1 cellular context compared by ENCODE assay signal in the genomic region with DNA sequence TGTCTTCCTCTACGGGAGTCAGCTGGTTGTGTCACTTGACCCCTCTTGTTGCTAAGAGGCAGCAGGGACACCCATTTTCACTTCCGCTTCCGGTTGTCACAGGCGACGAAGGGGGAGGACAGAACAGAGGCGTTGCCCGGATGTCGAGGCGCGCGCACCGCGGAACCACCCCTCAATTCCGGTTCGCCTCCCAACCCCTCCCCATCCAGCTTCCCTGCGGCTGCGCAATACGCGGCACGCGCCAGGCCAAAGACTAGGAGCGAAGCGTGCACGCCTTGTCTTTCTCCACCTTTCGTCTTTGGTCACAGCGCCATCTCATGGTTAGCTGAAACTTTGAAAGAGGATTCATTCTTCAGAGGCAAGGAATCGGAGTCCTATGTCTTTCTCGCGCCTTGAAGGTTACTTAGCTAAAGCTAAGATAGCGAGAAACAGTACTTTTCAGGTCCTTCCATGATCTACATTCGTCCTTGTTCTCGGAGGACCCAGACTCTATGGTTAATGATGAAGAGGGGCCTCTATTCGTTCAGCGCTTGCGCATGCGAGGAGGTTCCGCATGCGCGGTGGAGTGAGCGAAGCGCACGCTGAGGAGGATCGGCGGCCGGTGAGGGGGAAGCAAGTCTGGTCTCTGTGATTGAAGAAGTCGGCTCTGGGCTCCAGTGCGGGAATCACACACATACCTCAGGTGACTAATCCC.
TF ChIP-seq lines count a peak whose summit lies in the region.

A gene (minus strand): TSS at position 30 of the 694 bp plus-strand sequence. CDS start 106 bp downstream, outside the sequence.
A gene (plus strand): TSS at position 554 of the 694 bp plus-strand sequence. CDS start 4,440 bp downstream, outside the sequence.

TF ChIP-seq in HepG2, 621 proteins besides CTCF, POLR2A, EP300 and RAD21 (continues in another document):
- TF ChIP-seq, protein P1, sequence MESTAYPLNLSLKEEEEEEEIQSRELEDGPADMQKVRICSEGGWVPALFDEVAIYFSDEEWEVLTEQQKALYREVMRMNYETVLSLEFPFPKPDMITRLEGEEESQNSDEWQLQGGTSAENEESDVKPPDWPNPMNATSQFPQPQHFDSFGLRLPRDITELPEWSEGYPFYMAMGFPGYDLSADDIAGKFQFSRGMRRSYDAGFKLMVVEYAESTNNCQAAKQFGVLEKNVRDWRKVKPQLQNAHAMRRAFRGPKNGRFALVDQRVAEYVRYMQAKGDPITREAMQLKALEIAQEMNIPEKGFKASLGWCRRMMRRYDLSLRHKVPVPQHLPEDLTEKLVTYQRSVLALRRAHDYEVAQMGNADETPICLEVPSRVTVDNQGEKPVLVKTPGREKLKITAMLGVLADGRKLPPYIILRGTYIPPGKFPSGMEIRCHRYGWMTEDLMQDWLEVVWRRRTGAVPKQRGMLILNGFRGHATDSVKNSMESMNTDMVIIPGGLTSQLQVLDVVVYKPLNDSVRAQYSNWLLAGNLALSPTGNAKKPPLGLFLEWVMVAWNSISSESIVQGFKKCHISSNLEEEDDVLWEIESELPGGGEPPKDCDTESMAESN (CRISPR knock-in tag; conservative IDR thresholded peaks at IDR 0.05), result peak; percentile 13; the same call in 1 of the 2 replicates
- TF ChIP-seq CHCHD3 (CRISPR knock-in tag; IDR thresholded peaks at IDR 0.05), result no peak
- no peak for TF ChIP-seq AKAP8 (CRISPR knock-in tag; IDR thresholded peaks at IDR 0.05)
- TF ChIP-seq RXRA (CRISPR knock-in tag; IDR thresholded peaks at IDR 0.05), result peak; percentile 56
- TF ChIP-seq HOXA7 (CRISPR knock-in tag; IDR thresholded peaks at IDR 0.05), result no peak
- TF ChIP-seq, protein P2, sequence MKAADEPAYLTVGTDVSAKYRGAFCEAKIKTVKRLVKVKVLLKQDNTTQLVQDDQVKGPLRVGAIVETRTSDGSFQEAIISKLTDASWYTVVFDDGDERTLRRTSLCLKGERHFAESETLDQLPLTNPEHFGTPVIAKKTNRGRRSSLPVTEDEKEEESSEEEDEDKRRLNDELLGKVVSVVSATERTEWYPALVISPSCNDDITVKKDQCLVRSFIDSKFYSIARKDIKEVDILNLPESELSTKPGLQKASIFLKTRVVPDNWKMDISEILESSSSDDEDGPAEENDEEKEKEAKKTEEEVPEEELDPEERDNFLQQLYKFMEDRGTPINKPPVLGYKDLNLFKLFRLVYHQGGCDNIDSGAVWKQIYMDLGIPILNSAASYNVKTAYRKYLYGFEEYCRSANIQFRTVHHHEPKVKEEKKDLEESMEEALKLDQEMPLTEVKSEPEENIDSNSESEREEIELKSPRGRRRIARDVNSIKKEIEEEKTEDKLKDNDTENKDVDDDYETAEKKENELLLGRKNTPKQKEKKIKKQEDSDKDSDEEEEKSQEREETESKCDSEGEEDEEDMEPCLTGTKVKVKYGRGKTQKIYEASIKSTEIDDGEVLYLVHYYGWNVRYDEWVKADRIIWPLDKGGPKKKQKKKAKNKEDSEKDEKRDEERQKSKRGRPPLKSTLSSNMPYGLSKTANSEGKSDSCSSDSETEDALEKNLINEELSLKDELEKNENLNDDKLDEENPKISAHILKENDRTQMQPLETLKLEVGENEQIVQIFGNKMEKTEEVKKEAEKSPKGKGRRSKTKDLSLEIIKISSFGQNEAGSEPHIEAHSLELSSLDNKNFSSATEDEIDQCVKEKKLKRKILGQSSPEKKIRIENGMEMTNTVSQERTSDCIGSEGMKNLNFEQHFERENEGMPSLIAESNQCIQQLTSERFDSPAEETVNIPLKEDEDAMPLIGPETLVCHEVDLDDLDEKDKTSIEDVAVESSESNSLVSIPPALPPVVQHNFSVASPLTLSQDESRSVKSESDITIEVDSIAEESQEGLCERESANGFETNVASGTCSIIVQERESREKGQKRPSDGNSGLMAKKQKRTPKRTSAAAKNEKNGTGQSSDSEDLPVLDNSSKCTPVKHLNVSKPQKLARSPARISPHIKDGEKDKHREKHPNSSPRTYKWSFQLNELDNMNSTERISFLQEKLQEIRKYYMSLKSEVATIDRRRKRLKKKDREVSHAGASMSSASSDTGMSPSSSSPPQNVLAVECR (CRISPR knock-in tag; IDR thresholded peaks at IDR 0.05; ENCODE audit: borderline replicate concordance), result peak; percentile 98
- TF ChIP-seq, protein P3, sequence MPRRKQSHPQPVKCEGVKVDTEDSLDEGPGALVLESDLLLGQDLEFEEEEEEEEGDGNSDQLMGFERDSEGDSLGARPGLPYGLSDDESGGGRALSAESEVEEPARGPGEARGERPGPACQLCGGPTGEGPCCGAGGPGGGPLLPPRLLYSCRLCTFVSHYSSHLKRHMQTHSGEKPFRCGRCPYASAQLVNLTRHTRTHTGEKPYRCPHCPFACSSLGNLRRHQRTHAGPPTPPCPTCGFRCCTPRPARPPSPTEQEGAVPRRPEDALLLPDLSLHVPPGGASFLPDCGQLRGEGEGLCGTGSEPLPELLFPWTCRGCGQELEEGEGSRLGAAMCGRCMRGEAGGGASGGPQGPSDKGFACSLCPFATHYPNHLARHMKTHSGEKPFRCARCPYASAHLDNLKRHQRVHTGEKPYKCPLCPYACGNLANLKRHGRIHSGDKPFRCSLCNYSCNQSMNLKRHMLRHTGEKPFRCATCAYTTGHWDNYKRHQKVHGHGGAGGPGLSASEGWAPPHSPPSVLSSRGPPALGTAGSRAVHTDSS (CRISPR knock-in tag; conservative IDR thresholded peaks at IDR 0.05), result no peak
- TF ChIP-seq, protein P4, sequence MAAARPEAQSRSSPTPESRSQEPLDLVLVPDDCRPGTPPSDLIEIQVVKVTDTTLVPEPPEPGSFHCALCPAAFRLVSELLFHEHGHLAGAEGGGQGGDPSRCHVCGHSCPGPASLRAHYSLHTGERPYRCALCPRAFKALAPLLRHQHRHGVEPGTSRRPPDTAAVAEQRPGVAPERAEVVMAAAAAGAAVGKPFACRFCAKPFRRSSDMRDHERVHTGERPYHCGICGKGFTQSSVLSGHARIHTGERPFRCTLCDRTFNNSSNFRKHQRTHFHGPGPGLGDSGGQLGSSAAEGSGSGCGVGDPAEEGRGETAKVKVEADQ (CRISPR knock-in tag; IDR thresholded peaks at IDR 0.05; ENCODE audit: borderline replicate concordance), result 0 out of 2 replicates have a peak, but pooled peaks have one; percentile 18
- TF ChIP-seq, protein P5, sequence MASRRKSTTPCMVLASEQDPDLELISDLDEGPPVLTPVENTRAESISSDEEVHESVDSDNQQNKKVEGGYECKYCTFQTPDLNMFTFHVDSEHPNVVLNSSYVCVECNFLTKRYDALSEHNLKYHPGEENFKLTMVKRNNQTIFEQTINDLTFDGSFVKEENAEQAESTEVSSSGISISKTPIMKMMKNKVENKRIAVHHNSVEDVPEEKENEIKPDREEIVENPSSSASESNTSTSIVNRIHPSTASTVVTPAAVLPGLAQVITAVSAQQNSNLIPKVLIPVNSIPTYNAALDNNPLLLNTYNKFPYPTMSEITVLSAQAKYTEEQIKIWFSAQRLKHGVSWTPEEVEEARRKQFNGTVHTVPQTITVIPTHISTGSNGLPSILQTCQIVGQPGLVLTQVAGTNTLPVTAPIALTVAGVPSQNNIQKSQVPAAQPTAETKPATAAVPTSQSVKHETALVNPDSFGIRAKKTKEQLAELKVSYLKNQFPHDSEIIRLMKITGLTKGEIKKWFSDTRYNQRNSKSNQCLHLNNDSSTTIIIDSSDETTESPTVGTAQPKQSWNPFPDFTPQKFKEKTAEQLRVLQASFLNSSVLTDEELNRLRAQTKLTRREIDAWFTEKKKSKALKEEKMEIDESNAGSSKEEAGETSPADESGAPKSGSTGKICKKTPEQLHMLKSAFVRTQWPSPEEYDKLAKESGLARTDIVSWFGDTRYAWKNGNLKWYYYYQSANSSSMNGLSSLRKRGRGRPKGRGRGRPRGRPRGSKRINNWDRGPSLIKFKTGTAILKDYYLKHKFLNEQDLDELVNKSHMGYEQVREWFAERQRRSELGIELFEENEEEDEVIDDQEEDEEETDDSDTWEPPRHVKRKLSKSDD (CRISPR knock-in tag; IDR thresholded peaks at IDR 0.05; ENCODE audit: low read depth), result no peak
- TF ChIP-seq HOXA3 (CRISPR knock-in tag; IDR thresholded peaks at IDR 0.05), result peak; percentile 78
- TF ChIP-seq NAIF1 (CRISPR knock-in tag; IDR thresholded peaks at IDR 0.05; ENCODE audit: borderline replicate concordance), result peak; percentile 57; the same call in 1 of the 2 replicates
- TF ChIP-seq, protein P6, sequence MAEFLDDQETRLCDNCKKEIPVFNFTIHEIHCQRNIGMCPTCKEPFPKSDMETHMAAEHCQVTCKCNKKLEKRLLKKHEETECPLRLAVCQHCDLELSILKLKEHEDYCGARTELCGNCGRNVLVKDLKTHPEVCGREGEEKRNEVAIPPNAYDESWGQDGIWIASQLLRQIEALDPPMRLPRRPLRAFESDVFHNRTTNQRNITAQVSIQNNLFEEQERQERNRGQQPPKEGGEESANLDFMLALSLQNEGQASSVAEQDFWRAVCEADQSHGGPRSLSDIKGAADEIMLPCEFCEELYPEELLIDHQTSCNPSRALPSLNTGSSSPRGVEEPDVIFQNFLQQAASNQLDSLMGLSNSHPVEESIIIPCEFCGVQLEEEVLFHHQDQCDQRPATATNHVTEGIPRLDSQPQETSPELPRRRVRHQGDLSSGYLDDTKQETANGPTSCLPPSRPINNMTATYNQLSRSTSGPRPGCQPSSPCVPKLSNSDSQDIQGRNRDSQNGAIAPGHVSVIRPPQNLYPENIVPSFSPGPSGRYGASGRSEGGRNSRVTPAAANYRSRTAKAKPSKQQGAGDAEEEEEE (CRISPR knock-in tag; IDR thresholded peaks at IDR 0.05; ENCODE audit: borderline replicate concordance), result peak; percentile 72; the same call in 1 of the 2 replicates
- TF ChIP-seq ZBTB3 (CRISPR knock-in tag; IDR thresholded peaks at IDR 0.05; ENCODE audit: borderline replicate concordance, low read depth), result 0 out of 2 replicates have a peak, but pooled peaks have one; percentile 21
- no peak for TF ChIP-seq RELA (CRISPR knock-in tag; IDR thresholded peaks at IDR 0.05)
- peak; percentile 85 for TF ChIP-seq TARDBP (CRISPR knock-in tag; IDR thresholded peaks at IDR 0.05)
- TF ChIP-seq, protein P7, sequence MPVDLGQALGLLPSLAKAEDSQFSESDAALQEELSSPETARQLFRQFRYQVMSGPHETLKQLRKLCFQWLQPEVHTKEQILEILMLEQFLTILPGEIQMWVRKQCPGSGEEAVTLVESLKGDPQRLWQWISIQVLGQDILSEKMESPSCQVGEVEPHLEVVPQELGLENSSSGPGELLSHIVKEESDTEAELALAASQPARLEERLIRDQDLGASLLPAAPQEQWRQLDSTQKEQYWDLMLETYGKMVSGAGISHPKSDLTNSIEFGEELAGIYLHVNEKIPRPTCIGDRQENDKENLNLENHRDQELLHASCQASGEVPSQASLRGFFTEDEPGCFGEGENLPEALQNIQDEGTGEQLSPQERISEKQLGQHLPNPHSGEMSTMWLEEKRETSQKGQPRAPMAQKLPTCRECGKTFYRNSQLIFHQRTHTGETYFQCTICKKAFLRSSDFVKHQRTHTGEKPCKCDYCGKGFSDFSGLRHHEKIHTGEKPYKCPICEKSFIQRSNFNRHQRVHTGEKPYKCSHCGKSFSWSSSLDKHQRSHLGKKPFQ (CRISPR knock-in tag; IDR thresholded peaks at IDR 0.05; ENCODE audit: insufficient replicate concordance), result peak; percentile 33
- peak; percentile 99 for TF ChIP-seq SAP130 (CRISPR knock-in tag; IDR thresholded peaks at IDR 0.05; ENCODE audit: low read depth)
- peak; percentile 90 for TF ChIP-seq MEIS2 (CRISPR knock-in tag; IDR thresholded peaks at IDR 0.05)
- peak; percentile 58; the same call in 1 of the 2 replicates for TF ChIP-seq MEF2D (CRISPR knock-in tag; IDR thresholded peaks at IDR 0.05)
- no peak for TF ChIP-seq ZSCAN30 (CRISPR knock-in tag; IDR thresholded peaks at IDR 0.05)
- no peak for TF ChIP-seq CCAR2 (optimal IDR thresholded peaks at IDR 0.05; ENCODE audit: low read depth, low read length)
- no peak for TF ChIP-seq ZNF7 (CRISPR knock-in tag; IDR thresholded peaks at IDR 0.05)
- no peak for TF ChIP-seq ZNF558 (CRISPR knock-in tag; IDR thresholded peaks at IDR 0.05; ENCODE audit: borderline replicate concordance)
- TF ChIP-seq THAP11 (CRISPR knock-in tag; IDR thresholded peaks at IDR 0.05), result peak; percentile 95
- TF ChIP-seq, protein P8, sequence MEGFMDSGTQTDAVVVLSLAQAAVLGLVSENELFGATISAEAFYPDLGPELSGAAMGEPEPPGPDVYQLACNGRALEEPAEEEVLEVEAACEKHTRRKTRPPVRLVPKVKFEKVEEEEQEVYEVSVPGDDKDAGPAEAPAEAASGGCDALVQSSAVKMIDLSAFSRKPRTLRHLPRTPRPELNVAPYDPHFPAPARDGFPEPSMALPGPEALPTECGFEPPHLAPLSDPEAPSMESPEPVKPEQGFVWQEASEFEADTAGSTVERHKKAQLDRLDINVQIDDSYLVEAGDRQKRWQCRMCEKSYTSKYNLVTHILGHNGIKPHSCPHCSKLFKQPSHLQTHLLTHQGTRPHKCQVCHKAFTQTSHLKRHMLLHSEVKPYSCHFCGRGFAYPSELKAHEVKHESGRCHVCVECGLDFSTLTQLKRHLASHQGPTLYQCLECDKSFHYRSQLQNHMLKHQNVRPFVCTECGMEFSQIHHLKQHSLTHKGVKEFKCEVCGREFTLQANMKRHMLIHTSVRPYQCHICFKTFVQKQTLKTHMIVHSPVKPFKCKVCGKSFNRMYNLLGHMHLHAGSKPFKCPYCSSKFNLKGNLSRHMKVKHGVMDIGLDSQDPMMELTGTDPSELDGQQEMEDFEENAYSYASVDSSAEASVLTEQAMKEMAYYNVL (CRISPR knock-in tag; IDR thresholded peaks at IDR 0.05; ENCODE audit: borderline replicate concordance), result peak; percentile 68; the same call in 1 of the 2 replicates
- no peak for TF ChIP-seq ZNF160 (CRISPR knock-in tag; IDR thresholded peaks at IDR 0.05)
- TF ChIP-seq ZNF670 (CRISPR knock-in tag; IDR thresholded peaks at IDR 0.05; ENCODE audit: borderline replicate concordance), result peak; percentile 63; the same call in 1 of the 2 replicates
- TF ChIP-seq HNRNPLL (IDR thresholded peaks at IDR 0.05; ENCODE audit: low read depth, low read length, poor library complexity, severe bottlenecking), result peak; percentile 67
- TF ChIP-seq ZNF17 (CRISPR knock-in tag; IDR thresholded peaks at IDR 0.05), result no peak
- TF ChIP-seq, protein P9, sequence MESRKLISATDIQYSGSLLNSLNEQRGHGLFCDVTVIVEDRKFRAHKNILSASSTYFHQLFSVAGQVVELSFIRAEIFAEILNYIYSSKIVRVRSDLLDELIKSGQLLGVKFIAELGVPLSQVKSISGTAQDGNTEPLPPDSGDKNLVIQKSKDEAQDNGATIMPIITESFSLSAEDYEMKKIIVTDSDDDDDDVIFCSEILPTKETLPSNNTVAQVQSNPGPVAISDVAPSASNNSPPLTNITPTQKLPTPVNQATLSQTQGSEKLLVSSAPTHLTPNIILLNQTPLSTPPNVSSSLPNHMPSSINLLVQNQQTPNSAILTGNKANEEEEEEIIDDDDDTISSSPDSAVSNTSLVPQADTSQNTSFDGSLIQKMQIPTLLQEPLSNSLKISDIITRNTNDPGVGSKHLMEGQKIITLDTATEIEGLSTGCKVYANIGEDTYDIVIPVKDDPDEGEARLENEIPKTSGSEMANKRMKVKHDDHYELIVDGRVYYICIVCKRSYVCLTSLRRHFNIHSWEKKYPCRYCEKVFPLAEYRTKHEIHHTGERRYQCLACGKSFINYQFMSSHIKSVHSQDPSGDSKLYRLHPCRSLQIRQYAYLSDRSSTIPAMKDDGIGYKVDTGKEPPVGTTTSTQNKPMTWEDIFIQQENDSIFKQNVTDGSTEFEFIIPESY (CRISPR knock-in tag; IDR thresholded peaks at IDR 0.05), result no peak
- peak; percentile 97 for TF ChIP-seq GABPB1 (CRISPR knock-in tag; IDR thresholded peaks at IDR 0.05)
- TF ChIP-seq ZNF367 (CRISPR knock-in tag; IDR thresholded peaks at IDR 0.05; ENCODE audit: borderline replicate concordance), result no peak
- no peak for TF ChIP-seq DPF2 (CRISPR knock-in tag; IDR thresholded peaks at IDR 0.05; ENCODE audit: borderline replicate concordance, low read depth)
- TF ChIP-seq ELF4 (CRISPR knock-in tag; IDR thresholded peaks at IDR 0.05; ENCODE audit: borderline replicate concordance), result peak; percentile 95
- TF ChIP-seq ETV5 (CRISPR knock-in tag; IDR thresholded peaks at IDR 0.05; ENCODE audit: borderline replicate concordance), result peak; percentile 87
- TF ChIP-seq MYC (CRISPR knock-in tag; IDR thresholded peaks at IDR 0.05; ENCODE audit: borderline replicate concordance), result peak; percentile 96
